31 cellular contexts compared by ENCODE assay signal in the genomic region with DNA sequence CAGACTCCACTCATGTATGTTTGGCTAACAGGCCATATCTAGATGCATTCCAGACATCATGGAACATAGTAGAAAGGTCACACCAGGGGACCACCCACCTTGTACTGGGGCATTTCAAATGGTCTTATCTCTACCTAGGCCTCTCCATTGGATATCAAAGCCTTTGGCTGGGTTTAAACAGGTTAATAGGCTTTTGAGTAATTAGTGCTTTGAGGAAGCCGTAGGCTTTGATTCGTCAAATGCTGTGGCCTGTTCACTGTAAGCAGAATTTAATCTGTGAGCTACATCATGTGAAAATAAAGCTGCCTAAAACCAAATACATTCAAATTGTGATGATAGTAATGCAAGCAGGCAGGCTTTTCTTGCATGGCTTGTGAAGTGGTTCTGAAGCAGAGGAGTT.
"Had no signal": no experiment of that assay in that cellular context is flagged by ENCODE, and none has a peak within 500 bp of the region (broad histone marks: within the 10 kb centered on the region; RNA-seq: fewer than 3 reads in every experiment).

No MANE protein-coding gene starts in this region.

- H3K27me3 Mint-ChIP-seq: activated B cell treated with CpG ODN at 0.5 μM for 24 hours; activated CD4-positive, alpha-beta memory T cell treated with anti-CD3 and anti-CD28 coated beads for 36 hours had no signal

- H3K27me3 ChIP-seq: ascending aorta, body of pancreas, Peyer's patch, SJCRH30 had no signal

- H3K27ac Mint-ChIP-seq: activated B cell treated with CpG ODN at 0.5 μM for 24 hours; activated CD4-positive, alpha-beta memory T cell treated with anti-CD3 and anti-CD28 coated beads for 36 hours; activated CD4-positive, alpha-beta T cell treated with anti-CD3 and anti-CD28 coated beads, Interleukin-2, amount 10 ng/mL, durations not matched to agents 7 days and 5 days; activated naive CD4-positive, alpha-beta T cell treated with anti-CD3 and anti-CD28 coated beads, Interleukin-2, amount 50 U/mL, for 72 hours; activated naive CD8-positive, alpha-beta T cell treated with anti-CD3 and anti-CD28 coated beads, Interleukin-2, amount 50 U/mL, for 24 hours; T-helper 17 cell had no signal

- H3K36me3 ChIP-seq: ascending aorta, Peyer's patch, SJCRH30 had no signal

- H3K4me1 ChIP-seq: ascending aorta, body of pancreas, Peyer's patch had no signal

- H3K4me2 ChIP-seq: KMS-11 had no signal

- H3K9me3 Mint-ChIP-seq: activated B cell treated with CpG ODN at 0.5 μM for 24 hours; activated CD4-positive, alpha-beta memory T cell treated with anti-CD3 and anti-CD28 coated beads for 36 hours; activated CD4-positive, alpha-beta T cell treated with anti-CD3 and anti-CD28 coated beads, Interleukin-2, amount 10 ng/mL, durations not matched to agents 7 days and 5 days; activated naive CD4-positive, alpha-beta T cell treated with anti-CD3 and anti-CD28 coated beads, Interleukin-2, amount 50 U/mL, for 72 hours; activated naive CD8-positive, alpha-beta T cell treated with anti-CD3 and anti-CD28 coated beads, Interleukin-2, amount 50 U/mL, for 24 hours; activated T-cell treated with anti-CD3 and anti-CD28 coated beads, Interleukin-2, amount 50 U/mL, for 4 hours had no signal

- H3K27ac ChIP-seq: ascending aorta, body of pancreas, KMS-11, Peyer's patch, RWPE1, SJCRH30 had no signal

- H3K9ac ChIP-seq: KMS-11 had no signal

- H3K9me3 ChIP-seq: ascending aorta, body of pancreas, Peyer's patch, SJCRH30 had no signal

- DNase-seq: activated B cell treated with CpG ODN at 0.5 μM for 24 hours; activated CD4-positive, alpha-beta memory T cell treated with anti-CD3 and anti-CD28 coated beads for 36 hours; activated CD4-positive, alpha-beta T cell treated with anti-CD3 and anti-CD28 coated beads, Interleukin-2, amount 10 ng/mL, durations not matched to agents 7 days and 5 days; activated CD8-positive, alpha-beta memory T cell treated with anti-CD3 and anti-CD28 coated beads for 24 hours; activated effector memory CD4-positive, alpha-beta T cell treated with anti-CD3 and anti-CD28 coated beads, Interleukin-2, amount 50 U/mL, for 16 hours; activated naive CD4-positive, alpha-beta T cell treated with Interleukin-2 at 50 U/mL for 16 hours; activated naive CD8-positive, alpha-beta T cell treated with anti-CD3 and anti-CD28 coated beads, Interleukin-2, amount 50 U/mL, for 24 hours; activated T-cell treated with anti-CD3 and anti-CD28 coated beads, Interleukin-2, amount 50 U/mL, for 4 hours; amniotic stem cell; body of pancreas; cerebellar nuclear complex; NCI-H1092; NCI-H1417 treated with DMSO at 0.1 percent for 48 hours; NCI-H1694; NCI-H2029; NCI-H2107; NCI-H2171 treated with DMSO at 0.1 percent for 48 hours; NCI-H226; NCI-H526; NCI-H774; NK-92 treated with Interleukin-12 subunit alpha and Interleukin-12 subunit beta, amount 100 ng/mL, for 24 hours; OCI-M1; Peyer's patch; Right ventricle myocardium superior; SJCRH30; T-helper 17 cell; T-helper 9 cell had no signal

- H3K36me3 Mint-ChIP-seq: activated CD4-positive, alpha-beta memory T cell treated with anti-CD3 and anti-CD28 coated beads for 36 hours; activated naive CD4-positive, alpha-beta T cell treated with anti-CD3 and anti-CD28 coated beads, Interleukin-2, amount 50 U/mL, for 72 hours had no signal

- H3K4me3 Mint-ChIP-seq: activated B cell treated with CpG ODN at 0.5 μM for 24 hours; activated CD4-positive, alpha-beta memory T cell treated with anti-CD3 and anti-CD28 coated beads for 36 hours; activated CD4-positive, alpha-beta T cell treated with anti-CD3 and anti-CD28 coated beads, Interleukin-2, amount 10 ng/mL, durations not matched to agents 7 days and 5 days; activated naive CD8-positive, alpha-beta T cell treated with anti-CD3 and anti-CD28 coated beads, Interleukin-2, amount 50 U/mL, for 24 hours; activated T-cell treated with anti-CD3 and anti-CD28 coated beads, Interleukin-2, amount 50 U/mL, for 4 hours; T-helper 17 cell had no signal

- H3K4me3 ChIP-seq: ascending aorta, body of pancreas, Peyer's patch, SJCRH30 had no signal
